ENCODE assay signal across 8 cellular contexts in the genomic region with DNA sequence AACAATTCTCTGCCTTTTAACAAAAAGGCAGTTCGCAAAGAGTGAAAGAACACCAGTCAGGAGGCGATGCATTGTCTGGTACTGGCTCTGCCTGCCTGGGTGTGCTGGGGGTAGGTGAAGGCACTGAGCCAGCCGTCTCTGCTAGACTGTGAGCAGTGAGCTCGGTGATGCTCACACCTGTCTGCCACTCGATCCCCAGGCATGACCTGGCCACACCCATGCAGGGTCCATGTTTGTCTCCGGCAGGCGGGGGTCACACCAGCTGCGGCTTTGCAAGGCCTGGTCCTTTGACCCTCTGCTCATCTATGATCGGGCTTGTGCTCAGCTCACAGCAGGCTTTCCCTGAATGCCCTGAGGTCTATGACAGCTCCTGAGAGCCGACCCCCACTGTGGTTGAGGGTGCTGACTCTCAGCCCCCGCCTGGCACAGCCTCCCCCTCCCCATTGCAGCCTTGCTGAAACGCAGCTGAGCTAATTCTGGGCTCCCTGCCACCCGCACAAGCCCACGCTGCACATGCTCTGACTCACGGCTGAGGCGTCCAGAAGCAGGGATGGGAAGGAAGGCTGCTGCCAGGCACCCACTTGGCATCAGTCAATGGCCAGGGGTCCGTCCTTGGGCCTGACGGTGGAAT. TPM values are rescaled to one million over a fixed set of nuclear protein-coding genes. Genes with fewer than 3 reads are reported as not detected.
DNase-seq lines count a peak whose midpoint lies in the region; ATAC-seq and TF ChIP-seq lines count a peak whose summit lies in the region.

No MANE protein-coding gene starts in this region.

- no peak for TF ChIP-seq CTCF in epithelial cell of esophagus (IDR thresholded peaks at IDR 0.05; ENCODE audit: insufficient read depth, low read depth, low read length, missing control alignments)

- no peak overlapping the region for H3K18ac ChIP-seq in trophoblast cell (ENCODE audit: low read length)

- H2AFZ ChIP-seq in trophoblast cell (ENCODE audit: insufficient read depth, low read length, poor library complexity): no peak overlapping the region

- H2BK5ac ChIP-seq in trophoblast cell (ENCODE audit: low read depth, low read length, poor library complexity): no peak overlapping the region

- no peaks in the 10 kb centered on the region for H3K36me3 ChIP-seq in trophoblast cell (ENCODE audit: control insufficient read depth in 1 of 2, insufficient read depth in 2 of 2, low read length in 2 of 2)

- no peak overlapping the region for H2BK120ac ChIP-seq in trophoblast cell (ENCODE audit: insufficient read depth, low read length, poor library complexity)

- H3K79me1 ChIP-seq in trophoblast cell (ENCODE audit: low read length): no peaks in the 10 kb centered on the region

- no peak for ATAC-seq in GM18511 (IDR thresholded peaks at IDR 0.05; ENCODE audit: unreplicated experiment)
- no peak for ATAC-seq in GM21423 (IDR thresholded peaks at IDR 0.05; ENCODE audit: unreplicated experiment)

- no peak overlapping the region for H2AK5ac ChIP-seq in trophoblast cell (ENCODE audit: low read length)

- H3K4me2 ChIP-seq in trophoblast cell (ENCODE audit: low read length): no peak overlapping the region

- no CpG with 5 or more reads among the region's 18 CpGs for WGBS in trophoblast cell (ENCODE audit: extremely low coverage, insufficient coverage, insufficient read length)

- no peak overlapping the region for H3K27ac ChIP-seq in trophoblast cell (ENCODE audit: low read depth, low read length)

- peaks cover 2% of the 10 kb centered on the region for H3K9me3 ChIP-seq in trophoblast cell (ENCODE audit: insufficient read depth, low read depth, low read length)

- no peak overlapping the region for H3K9ac ChIP-seq in trophoblast cell (ENCODE audit: low read length)

- DNase-seq in G401 (ENCODE audit: low spot score) (peak; percentile 61), NCI-H510A treated with DMSO at 0.1 percent for 48 hours (lab: John Stamatoyannopoulos, UW) (peak; percentile 67), epithelial cell of esophagus (ENCODE audit: low read depth) (peak; percentile 92), pons (ENCODE audit: low spot score) (peak; percentile 15), HuH-7 (ENCODE audit: low spot score) (no peak), trophoblast cell (no peak)

- H3K79me2 ChIP-seq in trophoblast cell (ENCODE audit: control insufficient read depth, insufficient read depth, low read length, poor library complexity): no peaks in the 10 kb centered on the region

- H2BK12ac ChIP-seq in trophoblast cell (ENCODE audit: low read length): no peak overlapping the region

- no peak overlapping the region for H4K12ac ChIP-seq in trophoblast cell (ENCODE audit: low read depth, low read length)

- no peak overlapping the region for H3K4me3 ChIP-seq in epithelial cell of esophagus (ENCODE audit: low read length)
- H3K4me3 ChIP-seq in trophoblast cell (ENCODE audit: low read depth, low read length): no peak overlapping the region

- H3K14ac ChIP-seq in trophoblast cell (ENCODE audit: low read length): no peak overlapping the region

- in situ Hi-C loops in G401 (cut with HindIII; ENCODE audit: low sequenced_read_pairs): no loop called here

- H3K27me3 ChIP-seq in trophoblast cell (ENCODE audit: insufficient read depth, low read length): no peaks in the 10 kb centered on the region

- H3K4me1 ChIP-seq in trophoblast cell (ENCODE audit: control insufficient read depth in 1 of 2, insufficient read depth in 2 of 2, low read length in 2 of 2): peaks cover 15 to 16% of the 10 kb centered on the region in 2 experiments

- no peak overlapping the region for H3K23ac ChIP-seq in trophoblast cell (ENCODE audit: low read length)

- H3K4ac ChIP-seq in trophoblast cell (ENCODE audit: low read depth, low read length): no peak overlapping the region

- H4K8ac ChIP-seq in trophoblast cell (ENCODE audit: low read depth, low read length): no peak overlapping the region

- H4K91ac ChIP-seq in trophoblast cell (ENCODE audit: low read depth, low read length): no peak overlapping the region

RNA-seq across cellular contexts. Expression of a gene that starts 23.7 kb away (rescaled TPM):
- total RNA-seq in G401 (2014; rRNA removed; shearing (Covaris generic)): 0.43 and 2.9 TPM in 2 replicates
- polyA plus RNA-seq in trophoblast cell (2013): 0.12 and 0.29 TPM in 2 replicates

Comparison
In these comparisons a context has a peak if more than half of its experiments do, and no peak if none do; other contexts are left out.
1. DNase-seq: peak in G401 (single experiment), NCI-H510A treated with DMSO at 0.1 percent for 48 hours (single experiment), epithelial cell of esophagus (single experiment) and pons (single experiment); none in HuH-7 (single experiment) and trophoblast cell (0 of 2).